Comparison of ENCODE assay signal across 1 cellular context in the genomic region with DNA sequence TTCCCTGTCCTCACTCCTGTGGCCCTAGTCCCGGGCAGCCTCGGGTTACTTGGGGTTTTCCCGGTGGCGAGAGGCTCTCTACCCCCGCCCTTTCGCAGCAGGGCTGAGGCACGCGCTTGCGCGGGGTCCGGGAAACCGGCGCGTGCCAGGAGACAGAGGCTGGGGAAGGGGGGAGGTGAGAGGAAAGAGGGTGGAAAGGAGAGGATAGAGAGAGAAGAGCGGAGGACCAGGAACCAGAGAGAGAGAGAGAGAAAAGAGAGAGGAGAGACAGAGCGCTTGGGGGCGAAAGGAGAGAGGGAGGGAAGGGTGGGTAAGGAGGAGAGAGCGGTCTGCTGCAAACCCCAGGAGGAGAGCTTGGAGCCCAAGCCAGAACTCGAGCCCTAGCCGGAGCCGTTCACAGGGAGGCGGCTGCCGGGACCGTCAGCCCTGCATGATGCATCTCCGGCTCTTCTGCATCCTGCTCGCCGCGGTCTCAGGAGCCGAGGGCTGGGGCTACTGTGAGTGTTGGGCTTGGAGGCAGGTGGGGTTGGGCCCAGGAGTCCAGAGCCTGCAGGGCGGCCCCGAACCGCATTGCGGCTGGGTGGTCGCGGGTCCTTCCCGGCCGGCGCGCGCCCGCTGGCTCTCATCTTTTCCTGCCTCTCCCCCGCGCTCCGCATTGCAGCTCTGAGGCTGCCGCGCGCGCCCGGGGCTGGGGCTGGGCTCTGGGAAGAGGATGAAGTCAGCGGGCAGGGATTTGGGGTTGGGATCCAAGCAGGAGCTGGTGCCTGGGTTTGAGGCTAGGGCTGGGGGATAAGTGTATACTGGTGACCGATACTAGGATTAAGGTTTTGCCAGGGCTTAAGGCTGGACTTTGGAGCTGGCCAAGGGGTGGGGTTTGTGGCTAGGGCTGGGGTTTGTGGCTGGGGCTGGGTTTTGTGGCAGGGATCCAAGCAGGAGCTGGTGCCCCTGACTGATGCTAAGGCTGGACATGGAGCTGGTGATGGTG.
TF ChIP-seq lines count a peak whose summit lies in the region.

Gene CNTNAP1, plus strand, starts transcription at position 132 of the 985 bp plus-strand sequence. Its CDS starts 299 bp downstream, at position 431.

TF ChIP-seq in HepG2, 621 proteins besides CTCF, POLR2A, EP300 and RAD21 (continued from another document and continues in another):
- TF ChIP-seq, protein P1, sequence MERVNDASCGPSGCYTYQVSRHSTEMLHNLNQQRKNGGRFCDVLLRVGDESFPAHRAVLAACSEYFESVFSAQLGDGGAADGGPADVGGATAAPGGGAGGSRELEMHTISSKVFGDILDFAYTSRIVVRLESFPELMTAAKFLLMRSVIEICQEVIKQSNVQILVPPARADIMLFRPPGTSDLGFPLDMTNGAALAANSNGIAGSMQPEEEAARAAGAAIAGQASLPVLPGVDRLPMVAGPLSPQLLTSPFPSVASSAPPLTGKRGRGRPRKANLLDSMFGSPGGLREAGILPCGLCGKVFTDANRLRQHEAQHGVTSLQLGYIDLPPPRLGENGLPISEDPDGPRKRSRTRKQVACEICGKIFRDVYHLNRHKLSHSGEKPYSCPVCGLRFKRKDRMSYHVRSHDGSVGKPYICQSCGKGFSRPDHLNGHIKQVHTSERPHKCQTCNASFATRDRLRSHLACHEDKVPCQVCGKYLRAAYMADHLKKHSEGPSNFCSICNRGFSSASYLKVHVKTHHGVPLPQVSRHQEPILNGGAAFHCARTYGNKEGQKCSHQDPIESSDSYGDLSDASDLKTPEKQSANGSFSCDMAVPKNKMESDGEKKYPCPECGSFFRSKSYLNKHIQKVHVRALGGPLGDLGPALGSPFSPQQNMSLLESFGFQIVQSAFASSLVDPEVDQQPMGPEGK (CRISPR knock-in tag; IDR thresholded peaks at IDR 0.05) = peak; percentile 70
- TF ChIP-seq ZNF782 (CRISPR knock-in tag; IDR thresholded peaks at IDR 0.05; ENCODE audit: borderline replicate concordance) = no peak
- TF ChIP-seq, protein P2, sequence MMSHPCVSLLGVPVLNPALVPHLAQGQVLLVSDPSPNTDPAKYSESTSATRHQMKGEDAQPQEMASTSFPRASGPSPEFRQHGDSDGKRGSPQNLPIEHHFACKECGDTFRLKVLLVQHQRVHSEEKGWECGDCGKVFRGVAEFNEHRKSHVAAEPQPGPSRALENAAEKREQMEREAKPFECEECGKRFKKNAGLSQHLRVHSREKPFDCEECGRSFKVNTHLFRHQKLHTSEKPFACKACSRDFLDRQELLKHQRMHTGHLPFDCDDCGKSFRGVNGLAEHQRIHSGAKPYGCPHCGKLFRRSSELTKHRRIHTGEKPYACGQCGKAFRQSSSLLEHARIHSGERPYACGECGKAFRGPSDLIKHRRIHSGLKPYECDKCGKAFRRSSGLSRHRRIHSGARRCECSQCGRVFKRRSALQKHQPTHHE (CRISPR knock-in tag; IDR thresholded peaks at IDR 0.05; ENCODE audit: borderline replicate concordance) = peak; percentile 23; the same call in 1 of the 2 replicates
- no peak for TF ChIP-seq NCOA1 (CRISPR knock-in tag; IDR thresholded peaks at IDR 0.05)
- peak; percentile 70 for TF ChIP-seq ZNF792 (CRISPR knock-in tag; IDR thresholded peaks at IDR 0.05)
- no peak; the same call in none of the 2 replicates for TF ChIP-seq IRF2 (CRISPR knock-in tag; IDR thresholded peaks at IDR 0.05)
- TF ChIP-seq CENPX (CRISPR knock-in tag; IDR thresholded peaks at IDR 0.05) = no peak
- TF ChIP-seq ZNF513 (CRISPR knock-in tag; conservative IDR thresholded peaks at IDR 0.05) = no peak
- 0 out of 2 replicates have a peak, but pooled peaks have one; percentile 31 for TF ChIP-seq ZNF878 (CRISPR knock-in tag; IDR thresholded peaks at IDR 0.05)
- TF ChIP-seq RNF219 (CRISPR knock-in tag; IDR thresholded peaks at IDR 0.05) = no peak
- TF ChIP-seq GABPA (IDR thresholded peaks at IDR 0.05; ENCODE audit: low read depth, low read length) = no peak
- 0 out of 2 replicates have a peak, but pooled peaks have one; percentile 20 for TF ChIP-seq GABPA (CRISPR knock-in tag; IDR thresholded peaks at IDR 0.05; ENCODE audit: low read depth)
- TF ChIP-seq ZBTB33 (CRISPR knock-in tag; IDR thresholded peaks at IDR 0.05) = no peak
- no peak for TF ChIP-seq POLR2AphosphoS2 (IDR thresholded peaks at IDR 0.05; ENCODE audit: low read depth, low read length)
- TF ChIP-seq MYC (CRISPR knock-in tag; IDR thresholded peaks at IDR 0.05; ENCODE audit: borderline replicate concordance) = peak; percentile 77; the same call in 1 of the 2 replicates
- TF ChIP-seq, protein P3, sequence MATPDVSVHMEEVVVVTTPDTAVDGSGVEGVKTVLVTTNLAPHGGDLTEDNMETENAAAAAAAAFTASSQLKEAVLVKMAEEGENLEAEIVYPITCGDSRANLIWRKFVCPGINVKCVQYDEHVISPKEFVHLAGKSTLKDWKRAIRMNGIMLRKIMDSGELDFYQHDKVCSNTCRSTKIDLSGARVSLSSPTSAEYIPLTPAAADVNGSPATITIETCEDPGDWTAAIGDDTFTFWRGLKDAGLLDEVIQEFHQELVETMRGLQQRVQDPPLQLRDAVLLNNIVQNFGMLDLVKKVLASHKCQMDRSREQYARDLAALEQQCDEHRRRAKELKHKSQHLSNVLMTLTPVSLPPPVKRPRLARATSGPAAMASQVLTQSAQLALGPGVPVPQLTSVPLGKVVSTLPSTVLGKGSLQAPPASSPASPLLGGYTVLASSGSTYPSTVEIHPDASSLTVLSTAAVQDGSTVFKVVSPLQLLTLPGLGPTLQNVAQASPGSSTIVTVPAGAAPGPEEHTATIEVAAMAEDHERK (CRISPR knock-in tag; IDR thresholded peaks at IDR 0.05; ENCODE audit: low read depth) = no peak
- no peak for TF ChIP-seq ZNF234 (CRISPR knock-in tag; conservative IDR thresholded peaks at IDR 0.05)
- no peak for TF ChIP-seq MEIS2 (CRISPR knock-in tag; IDR thresholded peaks at IDR 0.05)
- TF ChIP-seq ZNF773 (CRISPR knock-in tag; IDR thresholded peaks at IDR 0.05; ENCODE audit: borderline replicate concordance) = no peak
- TF ChIP-seq, protein P4, sequence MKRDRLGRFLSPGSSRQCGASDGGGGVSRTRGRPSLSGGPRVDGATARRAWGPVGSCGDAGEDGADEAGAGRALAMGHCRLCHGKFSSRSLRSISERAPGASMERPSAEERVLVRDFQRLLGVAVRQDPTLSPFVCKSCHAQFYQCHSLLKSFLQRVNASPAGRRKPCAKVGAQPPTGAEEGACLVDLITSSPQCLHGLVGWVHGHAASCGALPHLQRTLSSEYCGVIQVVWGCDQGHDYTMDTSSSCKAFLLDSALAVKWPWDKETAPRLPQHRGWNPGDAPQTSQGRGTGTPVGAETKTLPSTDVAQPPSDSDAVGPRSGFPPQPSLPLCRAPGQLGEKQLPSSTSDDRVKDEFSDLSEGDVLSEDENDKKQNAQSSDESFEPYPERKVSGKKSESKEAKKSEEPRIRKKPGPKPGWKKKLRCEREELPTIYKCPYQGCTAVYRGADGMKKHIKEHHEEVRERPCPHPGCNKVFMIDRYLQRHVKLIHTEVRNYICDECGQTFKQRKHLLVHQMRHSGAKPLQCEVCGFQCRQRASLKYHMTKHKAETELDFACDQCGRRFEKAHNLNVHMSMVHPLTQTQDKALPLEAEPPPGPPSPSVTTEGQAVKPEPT (CRISPR knock-in tag; IDR thresholded peaks at IDR 0.05; ENCODE audit: low read depth) = no peak
- peak; percentile 58; the same call in 1 of the 2 replicates for TF ChIP-seq HOXA5 (CRISPR knock-in tag; IDR thresholded peaks at IDR 0.05)
- TF ChIP-seq SOX5 (CRISPR knock-in tag; IDR thresholded peaks at IDR 0.05; ENCODE audit: borderline replicate concordance) = peak; percentile 26; the same call in 1 of the 2 replicates
- TF ChIP-seq SMC3 (IDR thresholded peaks at IDR 0.05; ENCODE audit: low read length) = no peak
- no peak for TF ChIP-seq ZNF484 (CRISPR knock-in tag; IDR thresholded peaks at IDR 0.05; ENCODE audit: borderline replicate concordance, low read depth)
- no peak; the same call in 1 of the 2 replicates for TF ChIP-seq ZNF367 (CRISPR knock-in tag; IDR thresholded peaks at IDR 0.05; ENCODE audit: borderline replicate concordance)
- 0 out of 2 replicates have a peak, but pooled peaks have one; percentile 12 for TF ChIP-seq ESRRA (CRISPR knock-in tag; IDR thresholded peaks at IDR 0.05; ENCODE audit: low read depth)
- TF ChIP-seq ZNF136 (CRISPR knock-in tag; IDR thresholded peaks at IDR 0.05; ENCODE audit: low read depth) = 0 out of 2 replicates have a peak, but pooled peaks have one; percentile 43
- no peak for TF ChIP-seq SP2 (CRISPR knock-in tag; IDR thresholded peaks at IDR 0.05)
- no peak for TF ChIP-seq MED13 (CRISPR knock-in tag; IDR thresholded peaks at IDR 0.05)
- TF ChIP-seq NFYB (CRISPR knock-in tag; IDR thresholded peaks at IDR 0.05) = peak; percentile 9; the same call in 1 of the 2 replicates
- TF ChIP-seq ZFP36L1 (CRISPR knock-in tag; IDR thresholded peaks at IDR 0.05) = 0 out of 2 replicates have a peak, but pooled peaks have one; percentile 46
- no peak for TF ChIP-seq RFXAP (CRISPR knock-in tag; IDR thresholded peaks at IDR 0.05; ENCODE audit: borderline replicate concordance)
- no peak for TF ChIP-seq MBD4 (IDR thresholded peaks at IDR 0.05; ENCODE audit: borderline replicate concordance, low read length)
- no peak for TF ChIP-seq ZNF605 (CRISPR knock-in tag; IDR thresholded peaks at IDR 0.05)
- TF ChIP-seq, protein P5, sequence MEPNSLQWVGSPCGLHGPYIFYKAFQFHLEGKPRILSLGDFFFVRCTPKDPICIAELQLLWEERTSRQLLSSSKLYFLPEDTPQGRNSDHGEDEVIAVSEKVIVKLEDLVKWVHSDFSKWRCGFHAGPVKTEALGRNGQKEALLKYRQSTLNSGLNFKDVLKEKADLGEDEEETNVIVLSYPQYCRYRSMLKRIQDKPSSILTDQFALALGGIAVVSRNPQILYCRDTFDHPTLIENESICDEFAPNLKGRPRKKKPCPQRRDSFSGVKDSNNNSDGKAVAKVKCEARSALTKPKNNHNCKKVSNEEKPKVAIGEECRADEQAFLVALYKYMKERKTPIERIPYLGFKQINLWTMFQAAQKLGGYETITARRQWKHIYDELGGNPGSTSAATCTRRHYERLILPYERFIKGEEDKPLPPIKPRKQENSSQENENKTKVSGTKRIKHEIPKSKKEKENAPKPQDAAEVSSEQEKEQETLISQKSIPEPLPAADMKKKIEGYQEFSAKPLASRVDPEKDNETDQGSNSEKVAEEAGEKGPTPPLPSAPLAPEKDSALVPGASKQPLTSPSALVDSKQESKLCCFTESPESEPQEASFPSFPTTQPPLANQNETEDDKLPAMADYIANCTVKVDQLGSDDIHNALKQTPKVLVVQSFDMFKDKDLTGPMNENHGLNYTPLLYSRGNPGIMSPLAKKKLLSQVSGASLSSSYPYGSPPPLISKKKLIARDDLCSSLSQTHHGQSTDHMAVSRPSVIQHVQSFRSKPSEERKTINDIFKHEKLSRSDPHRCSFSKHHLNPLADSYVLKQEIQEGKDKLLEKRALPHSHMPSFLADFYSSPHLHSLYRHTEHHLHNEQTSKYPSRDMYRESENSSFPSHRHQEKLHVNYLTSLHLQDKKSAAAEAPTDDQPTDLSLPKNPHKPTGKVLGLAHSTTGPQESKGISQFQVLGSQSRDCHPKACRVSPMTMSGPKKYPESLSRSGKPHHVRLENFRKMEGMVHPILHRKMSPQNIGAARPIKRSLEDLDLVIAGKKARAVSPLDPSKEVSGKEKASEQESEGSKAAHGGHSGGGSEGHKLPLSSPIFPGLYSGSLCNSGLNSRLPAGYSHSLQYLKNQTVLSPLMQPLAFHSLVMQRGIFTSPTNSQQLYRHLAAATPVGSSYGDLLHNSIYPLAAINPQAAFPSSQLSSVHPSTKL (CRISPR knock-in tag; IDR thresholded peaks at IDR 0.05) = peak; percentile 47
- TF ChIP-seq, protein P6, sequence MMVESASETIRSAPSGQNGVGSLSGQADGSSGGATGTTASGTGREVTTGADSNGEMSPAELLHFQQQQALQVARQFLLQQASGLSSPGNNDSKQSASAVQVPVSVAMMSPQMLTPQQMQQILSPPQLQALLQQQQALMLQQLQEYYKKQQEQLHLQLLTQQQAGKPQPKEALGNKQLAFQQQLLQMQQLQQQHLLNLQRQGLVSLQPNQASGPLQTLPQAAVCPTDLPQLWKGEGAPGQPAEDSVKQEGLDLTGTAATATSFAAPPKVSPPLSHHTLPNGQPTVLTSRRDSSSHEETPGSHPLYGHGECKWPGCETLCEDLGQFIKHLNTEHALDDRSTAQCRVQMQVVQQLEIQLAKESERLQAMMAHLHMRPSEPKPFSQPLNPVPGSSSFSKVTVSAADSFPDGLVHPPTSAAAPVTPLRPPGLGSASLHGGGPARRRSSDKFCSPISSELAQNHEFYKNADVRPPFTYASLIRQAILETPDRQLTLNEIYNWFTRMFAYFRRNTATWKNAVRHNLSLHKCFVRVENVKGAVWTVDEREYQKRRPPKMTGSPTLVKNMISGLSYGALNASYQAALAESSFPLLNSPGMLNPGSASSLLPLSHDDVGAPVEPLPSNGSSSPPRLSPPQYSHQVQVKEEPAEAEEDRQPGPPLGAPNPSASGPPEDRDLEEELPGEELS (CRISPR knock-in tag; IDR thresholded peaks at IDR 0.05) = no peak
